ENCODE assay signal across 1 cellular context in the genomic region with DNA sequence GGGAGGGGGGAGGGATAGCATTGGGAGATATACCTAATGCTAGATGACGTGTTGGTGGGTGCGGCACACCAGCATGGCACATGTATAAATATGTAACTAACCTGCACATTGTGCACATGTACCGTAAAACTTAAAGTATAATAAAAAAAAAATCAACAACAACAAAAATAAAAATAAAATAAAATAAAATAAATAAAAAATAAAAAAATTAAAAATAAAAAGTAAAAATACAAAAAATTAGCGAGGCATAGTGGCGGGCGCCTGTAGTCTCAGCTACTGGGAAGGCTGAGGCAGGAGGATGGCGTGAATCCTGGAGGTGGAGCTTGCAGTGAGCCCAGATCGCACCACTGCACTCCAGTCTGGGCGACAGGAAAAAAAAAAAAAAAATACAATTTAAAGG.
DNase-seq lines count a peak whose midpoint lies in the region; ATAC-seq and TF ChIP-seq lines count a peak whose summit lies in the region.
"Not testable (repeated sequence)": the region's sequence is repeated elsewhere in the genome, so short reads cannot be mapped to it uniquely, and the experiment has no call there.

No MANE protein-coding gene starts in this region.

- H3K4me1 Mint-ChIP-seq in WTC11, result not testable (repeated sequence)

- not testable (repeated sequence) for H3K9me3 Mint-ChIP-seq in WTC11

- not testable (repeated sequence) for ATAC-seq in WTC11

- CTCF ChIA-PET in WTC11 (lab: Charles Lee), result not testable (repeated sequence)

- H3K27me3 Mint-ChIP-seq in WTC11 (ENCODE audit: low read depth), result not testable (repeated sequence)

- DNase-seq in WTC11 (ENCODE audit: low spot score), result not testable (repeated sequence)

- H3K4me3 Mint-ChIP-seq in WTC11, result not testable (repeated sequence)

- TF ChIP-seq CTCF in WTC11 (IDR thresholded peaks at IDR 0.05), result not testable (repeated sequence)

- H3K36me3 Mint-ChIP-seq in WTC11, result not testable (repeated sequence)

- H3K27ac Mint-ChIP-seq in WTC11, result not testable (repeated sequence)

- POLR2A ChIA-PET in WTC11 (lab: Charles Lee), result not testable (repeated sequence)

TF ChIP-seq in WTC11, 78 proteins besides CTCF, POLR2A, EP300 and RAD21:
- TF ChIP-seq HMGA2 (CRISPR knock-in tag; IDR thresholded peaks at IDR 0.05), result peak; percentile 91
